ENCODE assay signal across 32 cellular contexts in genomic region chr20:15185913-15186312, GRCh38.
"Had no signal": no experiment of that assay in that cellular context is flagged by ENCODE, and none has a peak within 500 bp of the region (broad histone marks: within the 10 kb centered on the region; RNA-seq: fewer than 3 reads in every experiment).

No MANE protein-coding gene starts in this region.

- H3K36me3 ChIP-seq: brain microvascular endothelial cell, Peyer's patch, SJSA1 had no signal

- H3K27ac ChIP-seq: brain microvascular endothelial cell, Peyer's patch, SJSA1, VCaP had no signal

- H3K27me3 ChIP-seq: brain microvascular endothelial cell, Peyer's patch, SJSA1 had no signal

- DNase-seq: activated CD4-positive, alpha-beta T cell treated with anti-CD3 and anti-CD28 coated beads, Interleukin-2, amount 10 ng/mL, durations not matched to agents 24 days and 14 days; activated CD4-positive, alpha-beta T cell treated with anti-CD3 and anti-CD28 coated beads, Interleukin-2, amount 50 U/mL, for 4 hours; activated CD4-positive, CD25-positive, alpha-beta regulatory T cell; activated CD8-positive, alpha-beta T cell treated with anti-CD3 and anti-CD28 coated beads for 36 hours; activated effector memory CD4-positive, alpha-beta T cell treated with anti-CD3 and anti-CD28 coated beads, Interleukin-2, amount 50 U/mL, for 16 hours; activated naive CD4-positive, alpha-beta T cell; activated naive CD4-positive, alpha-beta T cell treated with anti-CD3 and anti-CD28 coated beads, Interleukin-2, amount 50 U/mL, for 16 hours; activated naive CD8-positive, alpha-beta T cell treated with anti-CD3 and anti-CD28 coated beads for 36 hours; activated T-cell treated with anti-CD3 and anti-CD28 coated beads, Interleukin-2, amount 50 U/mL, for 1 hour; activated T-cell treated with anti-CD3 and anti-CD28 coated beads, Interleukin-2, amount 50 U/mL, for 72 hours; amniotic stem cell; aorta; brain microvascular endothelial cell; central memory CD4-positive, alpha-beta T cell; Karpas-422; NCI-H1105; NCI-H1417 treated with DMSO at 0.1 percent for 48 hours; NCI-H1694 treated with DMSO at 0.1 percent for 48 hours; NCI-H2029; NCI-H345; NCI-H524 treated with DMSO at 0.1 percent for 48 hours; NCI-H748 treated with DMSO at 0.1 percent for 48 hours; NK-92 treated with Interleukin-12 subunit alpha and Interleukin-12 subunit beta, amount 100 ng/mL, for 24 hours; Peyer's patch; RPMI8226; SHP77 treated with DMSO at 0.1 percent for 48 hours; SW 1271; T-helper 1 cell; T-helper 2 cell; T-helper 9 cell had no signal

- H3K9me3 ChIP-seq: Peyer's patch, SJSA1 had no signal

- H3K4me3 ChIP-seq: Peyer's patch, SJSA1 had no signal

- H3K4me1 ChIP-seq: Peyer's patch, SJSA1 had no signal
